In genomic region chr4:16516796-16517413, GRCh38 we compare ENCODE assay signal across 9 cellular contexts.
DNase-seq lines count a peak whose midpoint lies in the region; ATAC-seq and TF ChIP-seq lines count a peak whose summit lies in the region.
"Had no signal": no experiment of that assay in that cellular context is flagged by ENCODE, and none has a peak within 500 bp of the region (broad histone marks: within the 10 kb centered on the region; RNA-seq: fewer than 3 reads in every experiment).

No MANE protein-coding gene starts in this region.

- H3K9me3 ChIP-seq in effector memory CD4-positive, alpha-beta T cell (ENCODE audit: control insufficient read depth, low read length) = no peaks in the 10 kb centered on the region

- no peaks in the 10 kb centered on the region for H3K27me3 ChIP-seq in effector memory CD4-positive, alpha-beta T cell (replicated peaks; ENCODE audit: control insufficient read depth, insufficient read depth, low read length, poor library complexity, severe bottlenecking)

- peak overlapping the region; percentile 34 for H3K27ac ChIP-seq in cingulate gyrus (ENCODE audit: low read depth, low read length)
- H3K27ac ChIP-seq in effector memory CD4-positive, alpha-beta T cell (ENCODE audit: insufficient read depth, low read length, poor library complexity, severe bottlenecking) = no peak overlapping the region

- ATAC-seq in GM19455 (IDR thresholded peaks at IDR 0.05; ENCODE audit: unreplicated experiment) (no peak), GM18870 (IDR thresholded peaks at IDR 0.05; ENCODE audit: unreplicated experiment) (no peak)

- no peaks in the 10 kb centered on the region for H3K36me3 ChIP-seq in effector memory CD4-positive, alpha-beta T cell (ENCODE audit: control insufficient read depth, insufficient read depth, low read length)

- DNase-seq in AG09309 (ENCODE audit: low read depth) (peak; percentile 80), M059J (ENCODE audit: low read depth) (peak; percentile 76), medulla oblongata (ENCODE audit: extremely low spot score) (peak; percentile 92), RKO (ENCODE audit: low spot score) (no peak)
- no peak for DNase-seq in effector memory CD4-positive, alpha-beta T cell
- DNase-seq: stimulated activated CD4-positive, alpha-beta T cell treated with anti-CD3 and anti-CD28 coated beads, Interleukin-4, amount 100 ng/mL, for 24 hours had no signal

- no peak overlapping the region for H3K4me3 ChIP-seq in AG09309 (ENCODE audit: control insufficient read depth, low read depth, low read length)
- H3K4me3 ChIP-seq in effector memory CD4-positive, alpha-beta T cell (ENCODE audit: insufficient read depth, low read depth, low read length, poor library complexity, severe bottlenecking) = no peak overlapping the region

- H3K4me1 ChIP-seq in effector memory CD4-positive, alpha-beta T cell (ENCODE audit: control insufficient read depth, insufficient read depth, low read length, poor library complexity, severe bottlenecking) = no peaks in the 10 kb centered on the region

- peak; percentile 69 for TF ChIP-seq CTCF in AG09309 (IDR thresholded peaks at IDR 0.05; ENCODE audit: control insufficient read depth, insufficient read depth, low read depth, low read length, missing control alignments)

Comparison
In these comparisons a context has a peak if more than half of its experiments do, and no peak if none do; other contexts are left out.
1. DNase-seq: peak in AG09309 (single experiment), M059J (single experiment) and medulla oblongata (single experiment); none in effector memory CD4-positive, alpha-beta T cell (0 of 3) and RKO (single experiment).